Comparison of ENCODE assay signal across 8 cellular contexts in the genomic region with DNA sequence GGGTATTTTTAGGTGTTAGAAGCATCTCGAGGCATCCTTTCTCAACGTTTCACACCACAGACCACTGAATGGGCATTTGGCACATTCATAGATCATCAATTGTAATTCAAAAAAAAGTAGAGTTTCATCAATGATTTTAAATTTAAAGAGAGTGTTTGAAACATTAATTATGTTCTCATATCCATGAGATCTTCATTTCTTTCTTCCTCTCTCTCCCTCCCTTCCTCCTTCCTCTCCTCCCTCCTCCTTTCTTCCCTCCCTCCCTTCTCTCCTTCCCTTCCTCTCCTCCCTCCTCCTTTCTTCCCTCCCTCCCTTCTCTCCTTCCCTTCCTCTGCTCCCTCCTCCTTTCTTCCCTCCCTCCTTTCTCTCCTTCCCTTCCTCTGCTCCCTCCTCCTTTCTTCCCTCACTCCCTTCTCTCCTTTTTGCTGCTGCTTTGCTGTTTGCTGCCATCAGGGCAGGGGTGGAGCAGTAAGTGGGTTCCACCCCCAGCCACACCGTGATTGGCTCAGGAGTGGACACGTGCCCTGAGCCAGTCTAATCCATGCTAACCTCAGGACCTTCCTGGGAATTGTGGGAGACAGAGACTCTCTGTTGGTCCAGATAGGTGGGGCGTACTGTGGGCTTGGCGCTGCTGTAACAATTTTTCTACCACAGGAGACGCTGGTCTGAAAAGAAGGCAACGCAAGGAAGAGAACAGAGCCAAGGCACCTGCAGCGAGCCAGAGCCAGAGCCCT. TPM values are rescaled to one million over a fixed set of nuclear protein-coding genes. Genes with fewer than 3 reads are reported as not detected.
DNase-seq lines count a peak whose midpoint lies in the region; ATAC-seq, FAIRE-seq and TF ChIP-seq lines count a peak whose summit lies in the region.

No MANE protein-coding gene starts in this region.

- TF ChIP-seq CTCF in dorsolateral prefrontal cortex (IDR thresholded peaks at IDR 0.05 in 54 of 56, conservative IDR thresholded peaks at IDR 0.05 in 2 of 56; ENCODE audit: low read depth in 1 of 56, partially characterized antibody in 56 of 56) (peak in 21 of 56 donors; percentile 5 to 53 (median 22)), uterus (IDR thresholded peaks at IDR 0.05) (peak; percentile 8 to 53 (median 38))

- H3K9me3 ChIP-seq in uterus, result no peaks in the 10 kb centered on the region

- peak; percentile 25; the same call in 1 of the 2 replicates for TF ChIP-seq POLR2A in H54 (IDR thresholded peaks at IDR 0.05; ENCODE audit: low read depth, low read length)
- peak; percentile 47 to 48 for TF ChIP-seq POLR2A in uterus (IDR thresholded peaks at IDR 0.05)

- H3K79me2 ChIP-seq in mesendoderm (ENCODE audit: control insufficient read depth, insufficient read depth, low read length), result no peaks in the 10 kb centered on the region

- no CpG with 5 or more reads among the region's 9 CpGs for WGBS in mesendoderm (ENCODE audit: extremely low coverage, insufficient coverage, low lambda C conversion rate)

- ATAC-seq in GM19324 (IDR thresholded peaks at IDR 0.05; ENCODE audit: low FRiP score, unreplicated experiment), result no peak

- H3K18ac ChIP-seq in mesendoderm (ENCODE audit: low read length), result no peak overlapping the region

- no peak overlapping the region for H4K5ac ChIP-seq in mesendoderm (ENCODE audit: low read length)

- intact Hi-C loops in dorsolateral prefrontal cortex (cut with DNase I), result loop anchor here (2.0 to 5.0 kb wide), 2 partner anchors 51 to 53 kb away; a partner anchor contains a TSS
- intact Hi-C loops in uterus (cut with DNase I; ENCODE audit: low total_unique reads), result loop anchor here (10.0 kb wide), 1 partner anchor 49 kb away; a partner anchor contains a TSS

- peak overlapping the region; percentile 2 to 65 (median 45) for H3K4me3 ChIP-seq in dorsolateral prefrontal cortex
- H3K4me3 ChIP-seq in mesendoderm (ENCODE audit: low read length), result no peak overlapping the region
- H3K4me3 ChIP-seq in uterus, result peak overlapping the region; percentile 2 to 10

- H3K9ac ChIP-seq in mesendoderm (ENCODE audit: low read length), result no peak overlapping the region

- FAIRE-seq in H54 (lab: Jason Lieb, UNC), result peak; percentile 41

- no peak overlapping the region for H3K4ac ChIP-seq in mesendoderm (ENCODE audit: low read depth, low read length)

- H3K4me1 ChIP-seq in mesendoderm (ENCODE audit: control insufficient read depth, low read depth, low read length) (peaks cover 2% of the 10 kb centered on the region), uterus (peaks cover 0 to 5% of the 10 kb centered on the region in 2 donors)

- H3K23ac ChIP-seq in mesendoderm (ENCODE audit: low read length), result no peak overlapping the region

- no peak overlapping the region for H2BK120ac ChIP-seq in mesendoderm (ENCODE audit: low read depth, low read length)

- H3K27me3 ChIP-seq in dorsolateral prefrontal cortex, result no peaks in the 10 kb centered on the region
- no peaks in the 10 kb centered on the region for H3K27me3 ChIP-seq in mesendoderm (ENCODE audit: insufficient read depth, low read length, poor library complexity)
- no peaks in the 10 kb centered on the region for H3K27me3 ChIP-seq in uterus

- H3K4me2 ChIP-seq in mesendoderm (ENCODE audit: low read length), result no peak overlapping the region

- no peaks in the 10 kb centered on the region for H3K36me3 ChIP-seq in mesendoderm (ENCODE audit: control insufficient read depth, insufficient read depth, low read length)
- H3K36me3 ChIP-seq in uterus, result no peaks in the 10 kb centered on the region

- H2BK5ac ChIP-seq in mesendoderm (ENCODE audit: low read length), result no peak overlapping the region

- no peak overlapping the region for H4K8ac ChIP-seq in mesendoderm (ENCODE audit: low read depth, low read length)

- H3K27ac ChIP-seq in dorsolateral prefrontal cortex (peak overlapping the region in 57 of 59 donors; percentile 5 to 89 (median 75)), mesendoderm (ENCODE audit: low read depth, low read length) (no peak overlapping the region), uterus (peak overlapping the region; percentile 79 to 83)

- DNase-seq in H54 (ENCODE audit: insufficient read length, low spot score) (peak; percentile 79), NCI-H69 (lab: John Stamatoyannopoulos, UW) (peak; percentile 100), dorsolateral prefrontal cortex (peak; percentile 65 to 91 (median 88)), mesendoderm (peak; percentile 23), uterus (peak; percentile 78 to 81)
- DNase-seq in stimulated activated CD4-positive, alpha-beta T cell treated with anti-CD3 and anti-CD28 coated beads, Interleukin-1b, Interleukin-23, amount 100 ng/mL, for 48 hours, result no peak
- DNase-seq in stimulated activated CD8-positive, alpha-beta memory T cell treated with anti-CD3 and anti-CD28 coated beads, Interleukin-4, amount 100 ng/mL, for 48 hours, result no peak

- H3K79me1 ChIP-seq in mesendoderm (ENCODE audit: low read length), result no peaks in the 10 kb centered on the region

- no peak overlapping the region for H3K56ac ChIP-seq in mesendoderm (ENCODE audit: low read length)

- no peak overlapping the region for H2BK15ac ChIP-seq in mesendoderm (replicated peaks; ENCODE audit: low read depth)

- H2AK5ac ChIP-seq in mesendoderm (ENCODE audit: low read length), result no peak overlapping the region

RNA-seq across cellular contexts. Expression of a gene that starts 33.8 kb away (rescaled TPM):
- total RNA-seq in dorsolateral prefrontal cortex, result 1 to 10 TPM in 27 of 120 experiments, under 1 TPM in 31, not detected in 62; 0.39 to 3.3 (median 0.93) TPM
- not detected for polyA plus RNA-seq in mesendoderm (2013, experiment 1 of 2)
- not detected for polyA plus RNA-seq in mesendoderm (2013, experiment 2 of 2)
- total RNA-seq in uterus, result not detected

RNA-seq across cellular contexts. Expression of a gene that starts 51.6 kb away (rescaled TPM):
- total RNA-seq in dorsolateral prefrontal cortex (100 to 1,000 TPM in 119 of 120 experiments, 10 to 100 TPM in 1; 99.9 to 293 (median 188) TPM), uterus (100 to 1,000 TPM in 1 of 4 donors, 10 to 100 TPM in 3; 11.0 to 145 (median 56.4) TPM)
- polyA plus RNA-seq in mesendoderm (2013, experiment 1 of 2), result 7.9 TPM
- 8.4 TPM for polyA plus RNA-seq in mesendoderm (2013, experiment 2 of 2)

RNA-seq across cellular contexts. Expression of a gene that starts 58.5 kb away (rescaled TPM):
- total RNA-seq in dorsolateral prefrontal cortex (1 to 10 TPM in 2 of 120 experiments, under 1 TPM in 23, not detected in 95; 0.34 to 1.5 (median 0.54) TPM), uterus (1 to 10 TPM in 2 of 4 donors, not detected in 2; 1.2 to 1.5 TPM)
- polyA plus RNA-seq in mesendoderm (2013, experiment 1 of 2), result 8.4 TPM
- 9.6 TPM for polyA plus RNA-seq in mesendoderm (2013, experiment 2 of 2)

Comparison
In these comparisons a context has a peak if more than half of its experiments do, and no peak if none do; other contexts are left out.
1. DNase-seq: peak in H54 (single experiment), NCI-H69 (single experiment), dorsolateral prefrontal cortex (10 of 10), mesendoderm (single experiment) and uterus (2 of 2); none in stimulated activated CD4-positive, alpha-beta T cell treated with anti-CD3 and anti-CD28 coated beads, Interleukin-1b, Interleukin-23, amount 100 ng/mL, for 48 hours (single experiment) and stimulated activated CD8-positive, alpha-beta memory T cell treated with anti-CD3 and anti-CD28 coated beads, Interleukin-4, amount 100 ng/mL, for 48 hours (single experiment).